Comparison of ENCODE assay signal across 1 cellular context in the genomic region with DNA sequence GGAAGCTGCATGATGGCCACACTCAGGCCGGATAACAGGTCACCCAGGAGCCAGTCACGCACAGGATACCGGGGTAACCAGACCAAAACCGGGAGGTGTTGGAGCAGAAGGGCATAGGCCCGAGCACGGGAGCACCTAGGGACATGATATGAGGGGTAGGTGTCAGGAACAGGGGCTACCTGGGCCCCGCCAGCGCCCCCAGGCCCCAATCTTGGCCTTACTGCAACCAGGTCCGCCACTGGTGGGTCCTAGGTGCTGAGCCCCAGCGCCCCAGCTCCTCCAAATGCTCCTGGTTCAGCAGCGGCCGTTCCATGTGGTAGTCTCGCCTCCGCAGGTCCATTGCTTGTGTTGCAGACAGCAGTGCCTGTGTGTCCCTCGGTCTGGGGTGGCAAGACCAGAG.
TF ChIP-seq lines count a peak whose summit lies in the region.

No MANE protein-coding gene starts in this region.

TF ChIP-seq in IMR-90, 13 proteins besides CTCF, POLR2A, EP300 and RAD21:
- TF ChIP-seq MAZ (IDR thresholded peaks at IDR 0.05; ENCODE audit: borderline replicate concordance, low read depth, low read length) = no peak
- TF ChIP-seq NFE2L2 (IDR thresholded peaks at IDR 0.05; ENCODE audit: low read depth, low read length) = no peak
- TF ChIP-seq, protein P1, sequence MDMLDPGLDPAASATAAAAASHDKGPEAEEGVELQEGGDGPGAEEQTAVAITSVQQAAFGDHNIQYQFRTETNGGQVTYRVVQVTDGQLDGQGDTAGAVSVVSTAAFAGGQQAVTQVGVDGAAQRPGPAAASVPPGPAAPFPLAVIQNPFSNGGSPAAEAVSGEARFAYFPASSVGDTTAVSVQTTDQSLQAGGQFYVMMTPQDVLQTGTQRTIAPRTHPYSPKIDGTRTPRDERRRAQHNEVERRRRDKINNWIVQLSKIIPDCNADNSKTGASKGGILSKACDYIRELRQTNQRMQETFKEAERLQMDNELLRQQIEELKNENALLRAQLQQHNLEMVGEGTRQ (IDR thresholded peaks at IDR 0.05; ENCODE audit: low read depth, low read length) = no peak
- TF ChIP-seq RCOR1 (IDR thresholded peaks at IDR 0.05; ENCODE audit: insufficient replicate concordance, low read length) = no peak
- no peak for TF ChIP-seq FOS (IDR thresholded peaks at IDR 0.05; ENCODE audit: low read depth, low read length)
- TF ChIP-seq RFX5 (IDR thresholded peaks at IDR 0.05; ENCODE audit: low read depth, low read length) = no peak
- TF ChIP-seq SMC3 (IDR thresholded peaks at IDR 0.05; ENCODE audit: low read depth, low read length) = no peak
- TF ChIP-seq, protein P2, sequence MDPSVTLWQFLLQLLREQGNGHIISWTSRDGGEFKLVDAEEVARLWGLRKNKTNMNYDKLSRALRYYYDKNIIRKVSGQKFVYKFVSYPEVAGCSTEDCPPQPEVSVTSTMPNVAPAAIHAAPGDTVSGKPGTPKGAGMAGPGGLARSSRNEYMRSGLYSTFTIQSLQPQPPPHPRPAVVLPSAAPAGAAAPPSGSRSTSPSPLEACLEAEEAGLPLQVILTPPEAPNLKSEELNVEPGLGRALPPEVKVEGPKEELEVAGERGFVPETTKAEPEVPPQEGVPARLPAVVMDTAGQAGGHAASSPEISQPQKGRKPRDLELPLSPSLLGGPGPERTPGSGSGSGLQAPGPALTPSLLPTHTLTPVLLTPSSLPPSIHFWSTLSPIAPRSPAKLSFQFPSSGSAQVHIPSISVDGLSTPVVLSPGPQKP (IDR thresholded peaks at IDR 0.05; ENCODE audit: borderline replicate concordance, low read depth, low read length) = no peak
- no peak for TF ChIP-seq MAFK (IDR thresholded peaks at IDR 0.05; ENCODE audit: low read depth, low read length)
- TF ChIP-seq CHD1 (IDR thresholded peaks at IDR 0.05; ENCODE audit: low read depth, low read length) = no peak
- no peak for TF ChIP-seq MXI1 (IDR thresholded peaks at IDR 0.05; ENCODE audit: borderline replicate concordance, low read depth, low read length)
TF ChIP-seq in IMR-90: peak in this region for 0.
